ENCODE assay signal across 18 cellular contexts in genomic region chr9:75105841-75106240, GRCh38. TPM values are rescaled to one million over a fixed set of nuclear protein-coding genes. Genes with fewer than 3 reads are reported as not detected.
A peak's percentile ranks its signal among the peaks of the same experiment; 100 is the strongest.
DNase-seq lines count a peak whose midpoint lies in the region; ATAC-seq and TF ChIP-seq lines count a peak whose summit lies in the region.
"Had no signal": no experiment of that assay in that cellular context is flagged by ENCODE, and none has a peak within 500 bp of the region (broad histone marks: within the 10 kb centered on the region; RNA-seq: fewer than 3 reads in every experiment).

No MANE protein-coding gene starts in this region.

- WGBS in mesodermal cell (ENCODE audit: insufficient coverage in 2 of 2), 2 experiments: 43 to 83% methylated on average over 1 of the region's 2 CpGs
- 39 to 55% methylated on average over 2 of the region's 2 CpGs for WGBS in testis, 2 donors

- peak in 1 of 2 donors; percentile 61 for DNase-seq in cardiac muscle cell (ENCODE audit: low read depth in 1 of 2, low spot score in 1 of 2)
- DNase-seq in left ventricle myocardium superior: no peak
- peak; percentile 23 for DNase-seq in astrocyte of the hippocampus (ENCODE audit: low read depth, low spot score)
- no peak for DNase-seq in testis
- no peak for DNase-seq in NCI-H2196 treated with DMSO at 0.1 percent for 48 hours (lab: John Stamatoyannopoulos, UW; ENCODE audit: unreplicated experiment)
- DNase-seq in stimulated activated CD4-positive, alpha-beta T cell treated with anti-CD3 and anti-CD28 coated beads, Interleukin-4, amount 100 ng/mL, for 1 hour: no peak
- DNase-seq in NCI-H1105 treated with DMSO at 0.1 percent for 48 hours (lab: John Stamatoyannopoulos, UW): no peak
- DNase-seq: activated CD4-positive, CD25-positive, alpha-beta regulatory T cell; activated CD8-positive, alpha-beta memory T cell treated with anti-CD3 and anti-CD28 coated beads, Interleukin-2, amount 50 U/mL, for 48 hours; GDM1; left cardiac atrium; NCI-H187; posterior cingulate gyrus; stimulated activated CD4-positive, alpha-beta T cell treated with anti-CD3 and anti-CD28 coated beads, Interleukin-2, amount 100 ng/mL, for 48 hours had no signal

- intact Hi-C loops in left ventricle myocardium superior (cut with micrococcal nuclease): no loop called here
- intact Hi-C loops in testis (cut with DNase I; ENCODE audit: low total_unique reads): no loop called here

- ATAC-seq in left ventricle myocardium superior: no peak
- ATAC-seq: activated naive CD4-positive, alpha-beta T cell treated with anti-CD3 and anti-CD28 coated beads, Interleukin-2, amount 50 U/mL, for 72 hours; GM23338 had no signal

- TF ChIP-seq CTCF in cardiac muscle cell (IDR thresholded peaks at IDR 0.05; ENCODE audit: low read depth, low read length) (no peak), testis (IDR thresholded peaks at IDR 0.05) (no peak)

- peak overlapping the region; percentile 37 for H3K27ac ChIP-seq in cardiac muscle cell
- peak overlapping the region; percentile 38 for H3K27ac ChIP-seq in mesodermal cell (ENCODE audit: low read depth, low read length, severe bottlenecking)
- H3K27ac ChIP-seq in testis: peak overlapping the region; percentile 15 to 34
- H3K27ac ChIP-seq: thoracic aorta had no signal

- peaks cover 10% of the 10 kb centered on the region for H3K4me1 ChIP-seq in cardiac muscle cell (ENCODE audit: low read depth)
- H3K4me1 ChIP-seq in mesodermal cell (ENCODE audit: control insufficient read depth, insufficient read depth, low read length, poor library complexity, severe bottlenecking): peaks cover 23% of the 10 kb centered on the region
- peaks cover 32% of the 10 kb centered on the region for H3K4me1 ChIP-seq in testis

- H3K36me3 ChIP-seq in cardiac muscle cell (no peaks in the 10 kb centered on the region), mesodermal cell (ENCODE audit: control insufficient read depth, insufficient read depth, low read length) (peaks cover 7% of the 10 kb centered on the region), testis (ENCODE audit: low read depth, missing control alignments) (no peaks in the 10 kb centered on the region)
- H3K36me3 ChIP-seq: thoracic aorta had no signal

- H3K4me3 ChIP-seq in cardiac muscle cell (no peak overlapping the region), mesodermal cell (ENCODE audit: extremely low read depth, insufficient read depth, low read length, poor library complexity, severe bottlenecking) (no peak overlapping the region), testis (no peak overlapping the region)
- H3K4me3 ChIP-seq: GM23338, thoracic aorta had no signal

- no peaks in the 10 kb centered on the region for H3K27me3 ChIP-seq in cardiac muscle cell
- no peaks in the 10 kb centered on the region for H3K27me3 ChIP-seq in testis

- H3K9me3 ChIP-seq in cardiac muscle cell (ENCODE audit: low read depth) (no peaks in the 10 kb centered on the region), mesodermal cell (ENCODE audit: control insufficient read depth, low read length) (no peaks in the 10 kb centered on the region), testis (no peaks in the 10 kb centered on the region)
- H3K9me3 ChIP-seq: thoracic aorta had no signal

- TF ChIP-seq POLR2A in testis (IDR thresholded peaks at IDR 0.05): no peak

RNA-seq across cellular contexts. Expression of gene OSTF1, which starts 17.5 kb away (rescaled TPM):
- total RNA-seq in cardiac muscle cell: 19.2 and 20.5 TPM in 2 replicates
- polyA plus RNA-seq in cardiac muscle cell: 34.4 and 37.1 TPM in 2 replicates
- total RNA-seq in left ventricle myocardium superior: 21.6 TPM
- polyA plus RNA-seq in mesodermal cell (2013, experiment 1 of 2): 33.8 TPM
- polyA plus RNA-seq in mesodermal cell (2013, experiment 2 of 2): 34.9 TPM
- 10 to 100 TPM; 25.2 to 25.6 TPM for total RNA-seq in testis
- polyA plus RNA-seq in testis (ENCODE audit: insufficient read depth, low read depth, low replicate concordance): 34.2 TPM

RNA-seq across cellular contexts. Expression of gene NMRK1, which starts 17.9 kb away (rescaled TPM):
- total RNA-seq in cardiac muscle cell: 8.5 and 9.0 TPM in 2 replicates
- 20.6 and 32.6 TPM in 2 replicates for polyA plus RNA-seq in cardiac muscle cell
- 18.2 TPM for total RNA-seq in left ventricle myocardium superior
- polyA plus RNA-seq in mesodermal cell (2013, experiment 1 of 2): 19.8 TPM
- polyA plus RNA-seq in mesodermal cell (2013, experiment 2 of 2): 19.2 TPM
- 10 to 100 TPM; 13.8 to 22.4 TPM for total RNA-seq in testis
- 21.3 TPM for polyA plus RNA-seq in testis (ENCODE audit: insufficient read depth, low read depth, low replicate concordance)
